Comparison of ENCODE assay signal across 1 cellular context in the genomic region with DNA sequence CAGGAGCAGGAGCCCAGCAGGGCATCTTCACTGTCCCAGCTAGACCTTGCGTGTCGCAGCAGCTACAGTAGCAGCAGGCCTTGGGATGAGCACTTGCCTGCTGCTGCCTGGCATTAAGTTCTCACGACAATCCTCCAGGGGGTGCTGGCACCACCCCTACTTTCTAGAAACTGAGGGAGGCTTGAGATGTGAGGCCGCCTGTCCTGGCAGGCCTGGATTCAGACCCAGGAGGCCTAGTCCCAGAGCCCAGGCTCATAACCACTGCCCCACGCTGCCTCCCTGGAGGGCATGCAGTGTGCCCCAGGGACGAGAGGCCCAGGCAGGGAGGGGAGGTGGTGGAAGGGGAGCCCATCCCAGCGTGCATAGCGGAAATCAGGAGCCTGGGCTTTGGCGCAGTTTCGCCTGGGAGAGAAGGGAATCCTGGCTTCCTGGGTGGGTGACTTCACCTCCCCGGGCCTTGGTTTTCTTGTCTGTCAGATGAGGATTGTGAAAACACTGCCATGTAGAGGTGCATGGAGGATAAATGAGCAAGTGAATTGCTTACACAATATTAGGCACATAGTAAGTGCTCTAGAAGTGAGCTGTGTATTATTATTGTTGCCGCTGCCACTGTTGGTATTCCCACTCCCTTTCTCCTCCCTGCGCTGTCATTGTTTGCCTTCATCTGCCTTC.
A peak's percentile ranks its signal among the peaks of the same experiment; 100 is the strongest.
TF ChIP-seq lines count a peak whose summit lies in the region.

No MANE protein-coding gene starts in this region.

TF ChIP-seq in H1, 55 proteins besides CTCF, POLR2A, EP300 and RAD21:
- TF ChIP-seq SUZ12 (IDR thresholded peaks at IDR 0.05; ENCODE audit: low read length): no peak
- no peak for TF ChIP-seq RBBP5 (IDR thresholded peaks at IDR 0.05; ENCODE audit: borderline replicate concordance, low read depth, low read length)
- 0 out of 2 replicates have a peak, but pooled peaks have one; percentile 15 for TF ChIP-seq TBP (IDR thresholded peaks at IDR 0.05; ENCODE audit: low read depth, low read length)
- TF ChIP-seq SIN3A (conservative IDR thresholded peaks at IDR 0.05 in 1 of 2, IDR thresholded peaks at IDR 0.05 in 1 of 2; ENCODE audit: low read depth in 1 of 2, low read length in 2 of 2): 0 out of 4 replicates have a peak, but pooled peaks of 1 of the 2 experiments have one; percentile 58
- TF ChIP-seq POLR2AphosphoS5 (IDR thresholded peaks at IDR 0.05; ENCODE audit: low read depth, low read length): no peak
- no peak for TF ChIP-seq CHD7 (IDR thresholded peaks at IDR 0.05; ENCODE audit: insufficient replicate concordance, low read length)
- no peak for TF ChIP-seq NRF1 (IDR thresholded peaks at IDR 0.05; ENCODE audit: low read depth, low read length)
- TF ChIP-seq JUND (IDR thresholded peaks at IDR 0.05; ENCODE audit: low read length): no peak
- peak; percentile 9; the same call in 1 of the 2 replicates for TF ChIP-seq MAX (IDR thresholded peaks at IDR 0.05)
- TF ChIP-seq TAF7 (optimal IDR thresholded peaks at IDR 0.05; ENCODE audit: borderline replicate concordance, low read depth, low read length): no peak
- TF ChIP-seq ASH2L (IDR thresholded peaks at IDR 0.05; ENCODE audit: low read length): peak; percentile 6
